In the genomic region with DNA sequence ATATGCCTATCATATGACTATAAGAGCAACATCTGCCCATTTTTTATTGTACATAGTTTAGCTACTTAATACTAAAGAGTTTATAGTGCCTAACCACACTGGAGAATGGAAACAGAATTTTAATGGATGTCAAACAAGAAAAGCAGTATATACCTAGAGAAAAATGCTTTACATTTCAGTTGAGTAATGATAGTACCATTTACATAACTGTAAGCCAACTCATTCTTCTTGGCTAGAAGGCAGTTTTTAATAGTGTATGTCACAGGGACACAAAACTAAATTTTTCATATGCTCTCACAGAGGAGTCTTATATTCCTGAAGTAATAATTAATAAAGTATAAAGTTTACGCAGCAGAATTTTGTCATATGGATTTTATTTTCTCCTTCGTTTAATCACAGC, we compare ENCODE assay signal across 19 cellular contexts.
"Had no signal": no experiment of that assay in that cellular context is flagged by ENCODE, and none has a peak within 500 bp of the region (broad histone marks: within the 10 kb centered on the region; RNA-seq: fewer than 3 reads in every experiment).

No MANE protein-coding gene starts in this region.

- H3K9me3 ChIP-seq: ascending aorta, testis, upper lobe of right lung had no signal

- DNase-seq: activated CD4-positive, alpha-beta T cell treated with anti-CD3 and anti-CD28 coated beads for 48 hours; activated CD8-positive, alpha-beta memory T cell treated with anti-CD3 and anti-CD28 coated beads, Interleukin-2, amount 50 U/mL, for 48 hours; activated CD8-positive, alpha-beta T cell treated with anti-CD3 and anti-CD28 coated beads, Interleukin-2, amount 10 ng/mL, durations not matched to agents 7 days and 5 days; activated naive CD4-positive, alpha-beta T cell; caudate nucleus; effector memory CD8-positive, alpha-beta T cell; glutamatergic neuron; immature natural killer cell; naive thymus-derived CD4-positive, alpha-beta T cell; stimulated activated CD4-positive, alpha-beta T cell treated with anti-CD3 and anti-CD28 coated beads, Interleukin-4, amount 100 ng/mL, for 1 hour; testis; upper lobe of right lung had no signal

- ATAC-seq: activated CD8-positive, alpha-beta T cell treated with anti-CD3 and anti-CD28 coated beads, Interleukin-2, amount 10 ng/mL, durations not matched to agents 7 days and 5 days; effector memory CD8-positive, alpha-beta T cell; naive thymus-derived CD4-positive, alpha-beta T cell; upper lobe of right lung had no signal

- H3K4me1 ChIP-seq: upper lobe of right lung had no signal

- H3K27me3 Mint-ChIP-seq: effector memory CD8-positive, alpha-beta T cell; naive thymus-derived CD4-positive, alpha-beta T cell; progenitor cell of endocrine pancreas; stimulated activated naive CD8-positive, alpha-beta T cell treated with anti-CD3 and anti-CD28 coated beads, Interleukin-15, Interleukin-2, amounts not matched to agents 100 ng/mL and 50 ng/mL, for 24 hours had no signal

- H3K27ac ChIP-seq: ascending aorta, epithelial cell of prostate, testis, upper lobe of right lung had no signal

- H3K36me3 ChIP-seq: ascending aorta, upper lobe of right lung had no signal

- H3K36me3 Mint-ChIP-seq: immature natural killer cell; naive thymus-derived CD4-positive, alpha-beta T cell; WTC11 had no signal

- H3K27ac Mint-ChIP-seq: activated CD8-positive, alpha-beta T cell treated with anti-CD3 and anti-CD28 coated beads, Interleukin-2, amount 10 ng/mL, durations not matched to agents 7 days and 5 days; activated T-helper 1 cell treated with anti-CD3 and anti-CD28 coated beads, Interleukin-12 subunit alpha, Interleukin-12 subunit beta, Interleukin-2, Interleukin-4 antibody, amounts not matched to agents 30 ng/mL and 10 ng/mL and 1 ng/mL, durations not matched to agents 14 hours and 24 hours and 36 hours; effector memory CD8-positive, alpha-beta T cell; immature natural killer cell; naive thymus-derived CD4-positive, alpha-beta T cell; progenitor cell of endocrine pancreas; stimulated activated naive CD8-positive, alpha-beta T cell treated with anti-CD3 and anti-CD28 coated beads, Interleukin-15, Interleukin-2, amounts not matched to agents 100 ng/mL and 50 ng/mL, for 24 hours; T-helper 1 cell treated with Interleukin-12 subunit alpha and Interleukin-12 subunit beta and Interleukin-4 antibody, amounts not matched to agents 30 μg/mL and 1 μg/mL, for 36 hours; WTC11 had no signal

- H3K4me3 Mint-ChIP-seq: activated CD8-positive, alpha-beta T cell treated with anti-CD3 and anti-CD28 coated beads, Interleukin-2, amount 10 ng/mL, durations not matched to agents 7 days and 5 days; activated T-helper 1 cell treated with anti-CD3 and anti-CD28 coated beads, Interleukin-12 subunit alpha, Interleukin-12 subunit beta, Interleukin-2, Interleukin-4 antibody, amounts not matched to agents 30 ng/mL and 10 ng/mL and 1 ng/mL, durations not matched to agents 14 hours and 24 hours and 36 hours; effector memory CD8-positive, alpha-beta T cell; immature natural killer cell; naive thymus-derived CD4-positive, alpha-beta T cell; stimulated activated naive CD8-positive, alpha-beta T cell treated with anti-CD3 and anti-CD28 coated beads, Interleukin-15, Interleukin-2, amounts not matched to agents 100 ng/mL and 50 ng/mL, for 24 hours; T-helper 1 cell treated with Interleukin-12 subunit alpha and Interleukin-12 subunit beta and Interleukin-4 antibody, amounts not matched to agents 30 μg/mL and 1 μg/mL, for 36 hours; WTC11 had no signal

- H3K4me3 ChIP-seq: ascending aorta, testis, upper lobe of right lung had no signal

- H3K4me1 Mint-ChIP-seq: immature natural killer cell; naive thymus-derived CD4-positive, alpha-beta T cell had no signal

- H3K9me3 Mint-ChIP-seq: activated T-helper 1 cell treated with anti-CD3 and anti-CD28 coated beads, Interleukin-12 subunit alpha, Interleukin-12 subunit beta, Interleukin-2, Interleukin-4 antibody, amounts not matched to agents 30 ng/mL and 10 ng/mL and 1 ng/mL, durations not matched to agents 14 hours and 24 hours and 36 hours; stimulated activated naive CD8-positive, alpha-beta T cell treated with anti-CD3 and anti-CD28 coated beads, Interleukin-15, Interleukin-2, amounts not matched to agents 100 ng/mL and 50 ng/mL, for 24 hours; T-helper 1 cell treated with Interleukin-12 subunit alpha and Interleukin-12 subunit beta and Interleukin-4 antibody, amounts not matched to agents 30 μg/mL and 1 μg/mL, for 36 hours; WTC11 had no signal

- H3K27me3 ChIP-seq: ascending aorta, testis, upper lobe of right lung had no signal
